ENCODE assay signal across 11 cellular contexts in the genomic region with DNA sequence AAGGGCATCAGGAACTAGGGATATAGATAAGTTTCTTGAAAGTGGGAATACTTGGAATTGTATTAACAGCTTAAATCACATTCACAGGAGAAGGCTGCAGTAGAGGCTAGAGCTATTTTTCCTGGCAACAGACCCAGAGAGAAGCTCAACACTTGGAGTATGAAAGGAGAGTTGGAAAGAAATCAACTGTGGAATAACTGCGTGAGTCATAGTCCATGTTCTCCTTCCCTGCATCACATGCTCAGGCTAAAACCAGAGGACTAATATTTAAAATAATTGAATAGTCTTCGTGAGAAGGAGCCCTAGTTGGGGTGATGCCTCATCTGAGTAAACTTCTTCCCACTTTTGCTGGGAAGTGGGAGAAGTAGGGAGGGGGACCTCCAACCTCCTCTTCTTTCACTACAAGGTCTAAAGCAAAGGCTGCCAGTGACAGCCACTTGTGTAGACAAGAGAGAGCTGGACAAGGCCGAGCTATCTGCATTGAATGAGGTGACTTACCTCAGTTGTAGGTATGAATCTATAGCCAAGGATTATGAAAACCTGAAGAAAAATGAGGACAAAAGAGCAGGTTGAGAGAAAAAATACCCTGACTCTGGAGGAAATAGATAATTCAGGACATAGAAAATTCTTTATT. TPM values are rescaled to one million over a fixed set of nuclear protein-coding genes. Genes with fewer than 3 reads are reported as not detected.
A peak's percentile ranks its signal among the peaks of the same experiment; 100 is the strongest.
DNase-seq lines count a peak whose midpoint lies in the region; TF ChIP-seq lines count a peak whose summit lies in the region.
"Had no signal": no experiment of that assay in that cellular context is flagged by ENCODE, and none has a peak within 500 bp of the region (broad histone marks: within the 10 kb centered on the region; RNA-seq: fewer than 3 reads in every experiment).

No MANE protein-coding gene starts in this region.

- TF ChIP-seq CTCF in vagina (IDR thresholded peaks at IDR 0.05) = no peak
- TF ChIP-seq CTCF in prostate gland (IDR thresholded peaks at IDR 0.05) = no peak

- H3K9me3 ChIP-seq in vagina = no peaks in the 10 kb centered on the region
- H3K9me3 ChIP-seq in prostate gland = no peaks in the 10 kb centered on the region
- H3K9me3 ChIP-seq in effector memory CD4-positive, alpha-beta T cell (ENCODE audit: control insufficient read depth, low read length) = no peaks in the 10 kb centered on the region

- peak; percentile 86 for DNase-seq in NCI-H446 treated with DMSO at 0.1 percent for 48 hours (lab: John Stamatoyannopoulos, UW)
- DNase-seq in epithelial cell of prostate (ENCODE audit: low read depth, low spot score) = no peak
- peak; percentile 16 for DNase-seq in middle frontal gyrus (ENCODE audit: extremely low spot score, low spot score)
- DNase-seq in vagina (ENCODE audit: extremely low spot score in 2 of 2) = no peak
- no peak for DNase-seq in prostate gland (ENCODE audit: low spot score)
- DNase-seq in HT-29 (ENCODE audit: low spot score) = no peak
- DNase-seq in effector memory CD4-positive, alpha-beta T cell = no peak
- no peak for DNase-seq in OCI-M2 (lab: John Stamatoyannopoulos, UW; ENCODE audit: unreplicated experiment)
- DNase-seq: activated CD4-positive, alpha-beta T cell treated with anti-CD3 and anti-CD28 coated beads, Interleukin-2, amount 50 U/mL, for 48 hours; H7; NK-92 treated with Interleukin-12 subunit alpha and Interleukin-12 subunit beta, amount 100 ng/mL, for 24 hours had no signal

- WGBS in prostate gland = 75% methylated on average over 3 of the region's 3 CpGs

- H3K27me3 ChIP-seq in vagina = no peaks in the 10 kb centered on the region
- no peaks in the 10 kb centered on the region for H3K27me3 ChIP-seq in prostate gland (replicated peaks; ENCODE audit: insufficient read depth)
- no peaks in the 10 kb centered on the region for H3K27me3 ChIP-seq in effector memory CD4-positive, alpha-beta T cell (replicated peaks; ENCODE audit: control insufficient read depth, insufficient read depth, low read length, poor library complexity, severe bottlenecking)

- H3K27ac ChIP-seq in epithelial cell of prostate = peak overlapping the region; percentile 4
- peak overlapping the region; percentile 11 for H3K27ac ChIP-seq in vagina
- no peak overlapping the region for H3K27ac ChIP-seq in prostate gland
- H3K27ac ChIP-seq in effector memory CD4-positive, alpha-beta T cell (ENCODE audit: insufficient read depth, low read length, poor library complexity, severe bottlenecking) = no peak overlapping the region

- intact Hi-C loops in vagina (cut with DNase I) (no loop called here), prostate gland (cut with DNase I) (no loop called here)

- H3K36me3 ChIP-seq in vagina (no peaks in the 10 kb centered on the region), prostate gland (no peaks in the 10 kb centered on the region)
- no peaks in the 10 kb centered on the region for H3K36me3 ChIP-seq in effector memory CD4-positive, alpha-beta T cell (ENCODE audit: control insufficient read depth, insufficient read depth, low read length)

- H3K4me3 ChIP-seq in vagina (no peak overlapping the region), prostate gland (no peak overlapping the region)
- no peak overlapping the region for H3K4me3 ChIP-seq in effector memory CD4-positive, alpha-beta T cell (ENCODE audit: insufficient read depth, low read depth, low read length, poor library complexity, severe bottlenecking)

- TF ChIP-seq POLR2A in vagina (IDR thresholded peaks at IDR 0.05) (no peak), prostate gland (IDR thresholded peaks at IDR 0.05) (no peak)

- H3K4me1 ChIP-seq in vagina (peaks cover 8% of the 10 kb centered on the region), prostate gland (replicated peaks) (no peaks in the 10 kb centered on the region)
- H3K4me1 ChIP-seq in effector memory CD4-positive, alpha-beta T cell (ENCODE audit: control insufficient read depth, insufficient read depth, low read length, poor library complexity, severe bottlenecking) = peaks cover 4% of the 10 kb centered on the region

RNA-seq across cellular contexts. Expression of a gene that starts 32.7 kb away (rescaled TPM):
- total RNA-seq in vagina = 16.2 TPM
- total RNA-seq in prostate gland = 10 to 100 TPM; 16.7 to 31.9 TPM
- 55.1 and 67.1 TPM in 2 replicates for total RNA-seq in HT-29 (2014; rRNA removed; shearing (Covaris generic))

Comparison
In these comparisons a context has a peak if more than half of its experiments do, and no peak if none do; other contexts are left out.
1. DNase-seq: peak in NCI-H446 treated with DMSO at 0.1 percent for 48 hours (single experiment) and middle frontal gyrus (single experiment); none in epithelial cell of prostate (single experiment), vagina (0 of 2), prostate gland (single experiment), HT-29 (single experiment), effector memory CD4-positive, alpha-beta T cell (0 of 3) and OCI-M2 (single experiment).
2. H3K27ac ChIP-seq: peak in epithelial cell of prostate (single experiment) and vagina (single experiment); none in prostate gland (0 of 2) and effector memory CD4-positive, alpha-beta T cell (single experiment).